Comparison of ENCODE assay signal across 3 cellular contexts in the genomic region with DNA sequence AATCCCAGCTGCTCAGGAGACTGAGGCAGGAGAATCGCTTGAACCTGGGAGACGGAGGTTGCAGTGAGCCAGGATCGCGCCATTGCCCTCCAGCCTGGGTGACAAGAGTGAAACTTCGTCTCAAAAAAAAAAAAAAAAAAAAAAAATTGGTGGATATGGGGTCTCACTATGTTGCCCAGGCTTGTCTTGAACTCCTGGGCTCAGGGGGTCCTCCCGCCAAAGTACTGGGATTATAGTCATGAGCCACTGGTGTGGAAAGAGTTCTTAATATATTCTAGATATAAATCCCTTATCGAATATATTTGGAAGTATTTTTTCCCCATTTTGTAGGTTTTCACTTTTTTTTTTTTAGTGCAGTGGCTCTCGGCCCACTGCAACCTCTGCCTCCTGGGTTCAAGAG. TPM values are rescaled to one million over a fixed set of nuclear protein-coding genes. Genes with fewer than 3 reads are reported as not detected.
"Had no signal": no experiment of that assay in that cellular context is flagged by ENCODE, and none has a peak within 500 bp of the region (broad histone marks: within the 10 kb centered on the region; RNA-seq: fewer than 3 reads in every experiment).

No MANE protein-coding gene starts in this region.

RNA-seq across cellular contexts. Expression of gene HPD, which starts 10.6 kb away (rescaled TPM):
- total RNA-seq: temporal lobe, urinary bladder, vagina had no signal
